ENCODE assay signal across 1 cellular context in the genomic region with DNA sequence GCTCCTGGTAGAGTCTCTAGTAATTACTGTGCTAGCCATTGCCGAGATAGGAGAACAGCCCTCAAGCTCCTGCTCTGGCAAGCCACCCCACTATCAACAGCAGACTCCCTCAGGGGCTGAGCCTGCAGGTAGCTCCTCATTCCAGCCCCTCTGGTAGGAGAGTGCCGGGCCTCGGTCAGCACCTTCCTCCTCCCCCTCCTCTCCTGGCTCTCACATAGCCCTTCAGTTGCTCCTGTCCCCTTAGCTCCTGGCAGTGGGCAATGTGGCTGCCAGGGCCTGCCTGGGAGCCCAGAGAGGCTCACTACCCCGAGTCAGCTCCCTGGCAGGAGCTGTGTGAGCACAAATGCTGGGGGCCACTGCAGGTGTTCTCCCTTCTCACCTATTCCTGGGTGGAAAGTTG.
TF ChIP-seq lines count a peak whose summit lies in the region.

No MANE protein-coding gene starts in this region.

TF ChIP-seq in H1, 55 proteins besides CTCF, POLR2A, EP300 and RAD21:
- TF ChIP-seq, protein P1, sequence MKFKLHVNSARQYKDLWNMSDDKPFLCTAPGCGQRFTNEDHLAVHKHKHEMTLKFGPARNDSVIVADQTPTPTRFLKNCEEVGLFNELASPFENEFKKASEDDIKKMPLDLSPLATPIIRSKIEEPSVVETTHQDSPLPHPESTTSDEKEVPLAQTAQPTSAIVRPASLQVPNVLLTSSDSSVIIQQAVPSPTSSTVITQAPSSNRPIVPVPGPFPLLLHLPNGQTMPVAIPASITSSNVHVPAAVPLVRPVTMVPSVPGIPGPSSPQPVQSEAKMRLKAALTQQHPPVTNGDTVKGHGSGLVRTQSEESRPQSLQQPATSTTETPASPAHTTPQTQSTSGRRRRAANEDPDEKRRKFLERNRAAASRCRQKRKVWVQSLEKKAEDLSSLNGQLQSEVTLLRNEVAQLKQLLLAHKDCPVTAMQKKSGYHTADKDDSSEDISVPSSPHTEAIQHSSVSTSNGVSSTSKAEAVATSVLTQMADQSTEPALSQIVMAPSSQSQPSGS (IDR thresholded peaks at IDR 0.05; ENCODE audit: low read length): no peak
TF ChIP-seq in H1: peak in this region for 0.
